ENCODE assay signal across 8 cellular contexts in genomic region chr6:18823782-18824386, GRCh38.
DNase-seq lines count a peak whose midpoint lies in the region; ATAC-seq, FAIRE-seq and TF ChIP-seq lines count a peak whose summit lies in the region.

No MANE protein-coding gene starts in this region.

- no peak overlapping the region for H3K27ac Mint-ChIP-seq in endothelial cell (ENCODE audit: unreplicated experiment)

- H3F3A ChIP-seq in PC-9 (ENCODE audit: insufficient read depth, low read depth): no peaks in the 10 kb centered on the region

- H3K27ac ChIP-seq in 22Rv1: no peak overlapping the region
- no peak overlapping the region for H3K27ac ChIP-seq in PC-9

- intact Hi-C loops in PC-9 (cut with micrococcal nuclease; ENCODE audit: unreplicated experiment): loop anchor here (5.0 kb wide), 1 partner anchor 227 kb away; no protein-coding TSS in a partner anchor

- no peak overlapping the region for H3K4me3 Mint-ChIP-seq in endothelial cell (ENCODE audit: unreplicated experiment)

- CTCF ChIA-PET in GM10248 (lab: Yijun Ruan, JAX) (interaction anchor here (1.6 kb wide), 1 partner anchor 10 kb away, joined by 4 read pairs; no protein-coding TSS in a partner anchor), PC-9 (lab: Charles Lee) (interaction anchor here (0.5 kb wide), 1 partner anchor 755 kb away, joined by 3 read pairs; no protein-coding TSS in a partner anchor)

- no peaks in the 10 kb centered on the region for H3K36me3 Mint-ChIP-seq in endothelial cell (ENCODE audit: low read depth, unreplicated experiment)

- no TSS peak for BruUV-seq in PC-9 (replicated peaks; lab: Mats Ljungman, UMichigan)

- H3K4me2 ChIP-seq in PC-9: no peak overlapping the region

- FAIRE-seq in frontal cortex (lab: Jason Lieb, UNC): no peak

- POLR2A ChIA-PET in GM10248 (lab: Yijun Ruan, JAX): no interaction called here
- POLR2A ChIA-PET in PC-9 (lab: Charles Lee; ENCODE audit: unreplicated experiment): no interaction called here

- no peaks in the 10 kb centered on the region for H3K9me2 ChIP-seq in PC-9 (ENCODE audit: insufficient read depth)

- no peaks in the 10 kb centered on the region for H3K4me1 ChIP-seq in PC-9 (replicated peaks; ENCODE audit: insufficient read depth)

- no peaks in the 10 kb centered on the region for H3K79me2 ChIP-seq in PC-9 (ENCODE audit: low read depth)

- no peaks in the 10 kb centered on the region for H4K20me1 ChIP-seq in PC-9 (ENCODE audit: insufficient read depth)

- no peaks in the 10 kb centered on the region for H3K36me3 ChIP-seq in PC-9 (ENCODE audit: low read depth)

- no peak overlapping the region for H3K4me3 ChIP-seq in PC-9

- no peak for ATAC-seq in HG03520 (IDR thresholded peaks at IDR 0.05; ENCODE audit: unreplicated experiment)
- no peak for ATAC-seq in GM21576 (IDR thresholded peaks at IDR 0.05; ENCODE audit: unreplicated experiment)

- H3K9me3 Mint-ChIP-seq in endothelial cell (ENCODE audit: unreplicated experiment): no peaks in the 10 kb centered on the region

- no peak overlapping the region for H2AFZ ChIP-seq in PC-9

- no peaks in the 10 kb centered on the region for H3K27me3 ChIP-seq in PC-9 (ENCODE audit: insufficient read depth, low read depth)

- H3K4me1 Mint-ChIP-seq in endothelial cell (ENCODE audit: unreplicated experiment): no peaks in the 10 kb centered on the region

- H3K9me3 ChIP-seq in PC-9 (ENCODE audit: insufficient read depth, low read depth): peaks cover 17% of the 10 kb centered on the region

- DNase-seq in GM10248 (ENCODE audit: extremely low spot score) (no peak), PC-9 (peak; percentile 25 to 35), endothelial cell (ENCODE audit: low spot score) (peak; percentile 48), frontal cortex (ENCODE audit: low spot score in 2 of 2) (no peak)
- peak; percentile 24 to 36 (median 25) for DNase-seq in stimulated activated CD4-positive, alpha-beta T cell treated with anti-CD3 and anti-CD28 coated beads, TNF-alpha, amount 100 ng/mL, for 48 hours (ENCODE audit: low read depth in 3 of 3)

- no peaks in the 10 kb centered on the region for H3K27me3 Mint-ChIP-seq in endothelial cell (ENCODE audit: unreplicated experiment)

- TF ChIP-seq CTCF in 22Rv1 (IDR thresholded peaks at IDR 0.05) (peak; percentile 86), GM10248 (IDR thresholded peaks at IDR 0.05; ENCODE audit: control extremely low read depth, extremely low read depth, low read depth, missing control alignments) (peak; percentile 34), PC-9 (conservative IDR thresholded peaks at IDR 0.05) (peak; percentile 82), endothelial cell (IDR thresholded peaks at IDR 0.05; ENCODE audit: unreplicated experiment) (peak; percentile 97)

Comparison
In these comparisons a context has a peak if more than half of its experiments do, and no peak if none do; other contexts are left out.
1. CTCF ChIP-seq: peak in every context shown above with its lines; median percentile 97 in endothelial cell; 86 in 22Rv1; 82 in PC-9; 34 in GM10248.
2. DNase-seq: peak in PC-9 (2 of 2), endothelial cell (single experiment) and stimulated activated CD4-positive, alpha-beta T cell treated with anti-CD3 and anti-CD28 coated beads, TNF-alpha, amount 100 ng/mL, for 48 hours (3 of 3); none in GM10248 (single experiment) and frontal cortex (0 of 2).